8 cellular contexts compared by ENCODE assay signal in genomic region chr4:15649914-15650545, GRCh38. TPM values are rescaled to one million over a fixed set of nuclear protein-coding genes. Genes with fewer than 3 reads are reported as not detected.
DNase-seq lines count a peak whose midpoint lies in the region; ATAC-seq and TF ChIP-seq lines count a peak whose summit lies in the region.

No MANE protein-coding gene starts in this region.

- peaks cover 15% of the 10 kb centered on the region for H3K36me3 Mint-ChIP-seq in activated naive CD8-positive, alpha-beta T cell treated with anti-CD3 and anti-CD28 coated beads for 36 hours

- H3K79me2 ChIP-seq in MM.1S (ENCODE audit: low read length): peaks cover 94% of the 10 kb centered on the region

- H3K4me2 ChIP-seq in MM.1S (ENCODE audit: low read depth, low read length) (peak overlapping the region; percentile 32; the same call in 1 of the 2 replicates), skeletal muscle satellite cell (ENCODE audit: low read length) (peak overlapping the region; percentile 2)

- TF ChIP-seq CTCF in MM.1S (IDR thresholded peaks at IDR 0.05; ENCODE audit: low read length): peak; percentile 81

- no peaks in the 10 kb centered on the region for H3K36me3 ChIP-seq in MM.1S (replicated peaks; ENCODE audit: insufficient read depth, low read length)
- H3K36me3 ChIP-seq in skeletal muscle satellite cell (ENCODE audit: insufficient read depth, low read length): no peaks in the 10 kb centered on the region

- no peaks in the 10 kb centered on the region for H3K9me2 ChIP-seq in MM.1S (replicated peaks; ENCODE audit: insufficient read depth, low read length)

- ATAC-seq in GM21825 (IDR thresholded peaks at IDR 0.05; ENCODE audit: unreplicated experiment) (peak; percentile 40), right cardiac atrium (peak; percentile 56 to 68)

- H3K4me1 ChIP-seq in MM.1S (ENCODE audit: low read length): peaks cover 34% of the 10 kb centered on the region
- peaks cover 1% of the 10 kb centered on the region for H3K4me1 ChIP-seq in right cardiac atrium (ENCODE audit: control insufficient read depth, insufficient read depth, low read length)
- peaks cover 22% of the 10 kb centered on the region for H3K4me1 ChIP-seq in skeletal muscle satellite cell (ENCODE audit: control insufficient read depth, insufficient read depth, low read length)

- peak overlapping the region; percentile 32 for H3K4me3 Mint-ChIP-seq in activated naive CD8-positive, alpha-beta T cell treated with anti-CD3 and anti-CD28 coated beads for 36 hours

- DNase-seq in EH (ENCODE audit: low read depth): peak; percentile 70
- DNase-seq in MM.1S: peak; percentile 71
- peak; percentile 87 for DNase-seq in SK-MEL-5 (ENCODE audit: low read depth, low spot score)
- peak; percentile 53 for DNase-seq in activated naive CD8-positive, alpha-beta T cell treated with anti-CD3 and anti-CD28 coated beads for 36 hours
- DNase-seq in right cardiac atrium: no peak
- no peak for DNase-seq in NCI-H128 (lab: John Stamatoyannopoulos, UW; ENCODE audit: unreplicated experiment)

- H3K9ac ChIP-seq in MM.1S (ENCODE audit: low read length) (no peak overlapping the region), skeletal muscle satellite cell (ENCODE audit: low read depth, low read length) (no peak overlapping the region)

- H3K4me3 ChIP-seq in MM.1S (ENCODE audit: low read length) (no peak overlapping the region), right cardiac atrium (ENCODE audit: low read length) (no peak overlapping the region), skeletal muscle satellite cell (ENCODE audit: low read length) (no peak overlapping the region)

- H3K4me1 Mint-ChIP-seq in activated naive CD8-positive, alpha-beta T cell treated with anti-CD3 and anti-CD28 coated beads for 36 hours: peaks cover 51% of the 10 kb centered on the region

- no peak overlapping the region for H2AFZ ChIP-seq in MM.1S (ENCODE audit: low read length)

- in situ Hi-C loops in SK-MEL-5 (cut with HindIII; ENCODE audit: low pct_unique_long_range_greater_than_20kb, low sequenced_read_pairs): no loop called here

- H3K27ac ChIP-seq in MM.1S (ENCODE audit: low read length): no peak overlapping the region
- H3K27ac ChIP-seq in right cardiac atrium (ENCODE audit: low read length): no peak overlapping the region

- H4K20me1 ChIP-seq in MM.1S (ENCODE audit: insufficient read depth, low read length): no peaks in the 10 kb centered on the region; the same call in 1 of the 2 replicates

- 28% methylated on average over 5 of the region's 5 CpGs for WGBS in right cardiac atrium

- H3K9me3 ChIP-seq in MM.1S (replicated peaks; ENCODE audit: insufficient read depth, low read length) (no peaks in the 10 kb centered on the region), right cardiac atrium (ENCODE audit: control insufficient read depth, low read length) (no peaks in the 10 kb centered on the region), skeletal muscle satellite cell (replicated peaks; ENCODE audit: low read length) (no peaks in the 10 kb centered on the region)

- no peaks in the 10 kb centered on the region for H3K27me3 Mint-ChIP-seq in activated naive CD8-positive, alpha-beta T cell treated with anti-CD3 and anti-CD28 coated beads for 36 hours

- intact Hi-C loops in right cardiac atrium (cut with DNase I): loop anchor here in 2 of 4 donors (10.0 kb wide), 2 partner anchors 165 to 175 kb away; no protein-coding TSS in a partner anchor

- peak overlapping the region; percentile 30 for H3K27ac Mint-ChIP-seq in activated naive CD8-positive, alpha-beta T cell treated with anti-CD3 and anti-CD28 coated beads for 36 hours

- no peaks in the 10 kb centered on the region for H3K27me3 ChIP-seq in MM.1S (replicated peaks; ENCODE audit: insufficient read depth, low read length)
- no peaks in the 10 kb centered on the region for H3K27me3 ChIP-seq in right cardiac atrium (ENCODE audit: control insufficient read depth, insufficient read depth)
- no peaks in the 10 kb centered on the region for H3K27me3 ChIP-seq in skeletal muscle satellite cell (ENCODE audit: control insufficient read depth, insufficient read depth, low read length)

- H3K9me3 Mint-ChIP-seq in activated naive CD8-positive, alpha-beta T cell treated with anti-CD3 and anti-CD28 coated beads for 36 hours: no peaks in the 10 kb centered on the region

- peaks cover 18% of the 10 kb centered on the region for H3F3A ChIP-seq in MM.1S (ENCODE audit: insufficient read depth, low read length)

RNA-seq across cellular contexts. Expression of gene FBXL5, which starts 5.1 kb away (rescaled TPM):
- 44.9 and 48.4 TPM in 2 replicates for total RNA-seq in SK-MEL-5 (2014; rRNA removed; shearing (Covaris generic))
- polyA plus RNA-seq in SK-MEL-5 (2015; cell fraction: cytosol; rRNA removed): 18.9 and 28.8 TPM in 2 replicates
- polyA plus RNA-seq in SK-MEL-5 (2015; cell fraction: nucleus; rRNA removed): 42.6 and 46.0 TPM in 2 replicates
- total RNA-seq in activated naive CD8-positive, alpha-beta T cell treated with anti-CD3 and anti-CD28 coated beads for 36 hours: 10 to 100 TPM; 30.3 to 31.0 TPM
- total RNA-seq in right cardiac atrium: 10 to 100 TPM; 80.8 to 90.1 (median 88.3) TPM
- polyA plus RNA-seq in right cardiac atrium: 52.8 TPM
- total RNA-seq in skeletal muscle satellite cell (2012; rRNA removed): 52.0 and 56.0 TPM in 2 replicates

RNA-seq across cellular contexts. Expression of gene FAM200B, which starts 31.6 kb away (rescaled TPM):
- 37.4 and 44.9 TPM in 2 replicates for total RNA-seq in SK-MEL-5 (2014; rRNA removed; shearing (Covaris generic))
- polyA plus RNA-seq in SK-MEL-5 (2015; cell fraction: cytosol; rRNA removed): 14.8 and 29.9 TPM in 2 replicates
- 70.0 and 70.7 TPM in 2 replicates for polyA plus RNA-seq in SK-MEL-5 (2015; cell fraction: nucleus; rRNA removed)
- total RNA-seq in activated naive CD8-positive, alpha-beta T cell treated with anti-CD3 and anti-CD28 coated beads for 36 hours: 10 to 100 TPM; 13.1 to 15.0 TPM
- total RNA-seq in right cardiac atrium: 10 to 100 TPM; 32.6 to 40.9 (median 35.0) TPM
- polyA plus RNA-seq in right cardiac atrium: 60.3 TPM
- total RNA-seq in skeletal muscle satellite cell (2012; rRNA removed): 10.0 and 19.3 TPM in 2 replicates

RNA-seq across cellular contexts. Expression of gene BST1, which starts 52.8 kb away (rescaled TPM):
- total RNA-seq in SK-MEL-5 (2014; rRNA removed; shearing (Covaris generic)): 0.08 TPM in 1 of 2 replicates, not detected in the other
- 0.19 TPM in 1 of 2 replicates, not detected in the other for polyA plus RNA-seq in SK-MEL-5 (2015; cell fraction: cytosol; rRNA removed)
- polyA plus RNA-seq in SK-MEL-5 (2015; cell fraction: nucleus; rRNA removed): not detected in 2 replicates
- under 1 TPM; 0.38 to 0.54 TPM for total RNA-seq in activated naive CD8-positive, alpha-beta T cell treated with anti-CD3 and anti-CD28 coated beads for 36 hours
- total RNA-seq in right cardiac atrium: 10 to 100 TPM in 1 of 4 donors, 1 to 10 TPM in 3; 6.3 to 10.9 (median 8.2) TPM
- polyA plus RNA-seq in right cardiac atrium: 9.8 TPM
- total RNA-seq in skeletal muscle satellite cell (2012; rRNA removed): 3.8 and 4.8 TPM in 2 replicates

Comparison
In these comparisons a context has a peak if more than half of its experiments do, and no peak if none do; other contexts are left out.
1. DNase-seq: peak in EH (single experiment), MM.1S (single experiment), SK-MEL-5 (single experiment) and activated naive CD8-positive, alpha-beta T cell treated with anti-CD3 and anti-CD28 coated beads for 36 hours (single experiment); none in right cardiac atrium (0 of 3) and NCI-H128 (single experiment).